ENCODE assay signal across 22 cellular contexts in genomic region chr2:31302940-31303563, GRCh38.
DNase-seq lines count a peak whose midpoint lies in the region; ATAC-seq and TF ChIP-seq lines count a peak whose summit lies in the region.
"Had no signal": no experiment of that assay in that cellular context is flagged by ENCODE, and none has a peak within 500 bp of the region (broad histone marks: within the 10 kb centered on the region; RNA-seq: fewer than 3 reads in every experiment).

No MANE protein-coding gene starts in this region.

- H4K20me1 ChIP-seq in mammary epithelial cell (ENCODE audit: insufficient read depth, low read length) = no peaks in the 10 kb centered on the region

- H3K79me1 ChIP-seq in mesenchymal stem cell (replicated peaks; ENCODE audit: low read length, poor library complexity, severe bottlenecking) = no peaks in the 10 kb centered on the region

- H3K4me3 ChIP-seq in mammary epithelial cell (replicated peaks in 1 of 3; ENCODE audit: insufficient read depth in 1 of 3, low read depth in 2 of 3, low read length in 3 of 3) = no peak overlapping the region
- H3K4me3 ChIP-seq in mesenchymal stem cell (ENCODE audit: insufficient read depth in 1 of 2, low read depth in 1 of 2, low read length in 2 of 2) = no peak overlapping the region
- no peak overlapping the region for H3K4me3 ChIP-seq in thoracic aorta
- H3K4me3 ChIP-seq: body of pancreas, GM12878, left lung, MG63, pancreas had no signal

- peak; percentile 70 for DNase-seq in mammary epithelial cell
- DNase-seq in Right ventricle myocardium superior = peak; percentile 71
- no peak for DNase-seq in mesenchymal stem cell
- no peak for DNase-seq in thoracic aorta (ENCODE audit: low spot score)
- no peak for DNase-seq in GM20000 (ENCODE audit: low spot score)
- no peak for DNase-seq in mesenteric fat pad (ENCODE audit: low spot score)
- DNase-seq: activated CD4-positive, alpha-beta T cell treated with anti-CD3 and anti-CD28 coated beads for 48 hours; activated naive CD8-positive, alpha-beta T cell treated with anti-CD3 and anti-CD28 coated beads, Interleukin-2, amount 10 ng/mL, durations not matched to agents 7 days and 5 days; body of pancreas; CD8-positive, alpha-beta memory T cell; GF-D8; left lung; MG63; NCI-H1417 treated with DMSO at 0.1 percent for 48 hours; NCI-H526; pancreas; stimulated activated CD4-positive, alpha-beta T cell treated with anti-CD3 and anti-CD28 coated beads, Interleukin-2, amount 100 ng/mL, for 24 hours; stimulated activated naive CD4-positive, alpha-beta T cell; T-helper 1 cell had no signal

- H3K14ac ChIP-seq in mesenchymal stem cell (ENCODE audit: low read length in 2 of 2) = no peak overlapping the region

- H3K27ac ChIP-seq in mammary epithelial cell (ENCODE audit: insufficient read depth, low read depth, low read length) (no peak overlapping the region), mesenchymal stem cell (ENCODE audit: low read length, poor library complexity, severe bottlenecking) (no peak overlapping the region), thoracic aorta (peak overlapping the region; percentile 86 to 88)
- H3K27ac ChIP-seq: body of pancreas, left lung, pancreas had no signal

- H4K91ac ChIP-seq in mesenchymal stem cell (ENCODE audit: low read length) = peak overlapping the region; percentile 53

- no peak overlapping the region for H3K23ac ChIP-seq in mesenchymal stem cell (ENCODE audit: low read length in 2 of 2)

- H3K79me2 ChIP-seq in mammary epithelial cell (ENCODE audit: insufficient read depth, low read length) = no peaks in the 10 kb centered on the region

- no peaks in the 10 kb centered on the region for H3K27me3 ChIP-seq in mammary epithelial cell (ENCODE audit: insufficient read depth, low read length)
- H3K27me3 ChIP-seq in mesenchymal stem cell (ENCODE audit: control insufficient read depth in 1 of 2, insufficient read depth in 1 of 2, low read length in 2 of 2) = no peaks in the 10 kb centered on the region
- H3K27me3 ChIP-seq in thoracic aorta (replicated peaks; ENCODE audit: insufficient read depth) = no peaks in the 10 kb centered on the region
- H3K27me3 ChIP-seq: body of pancreas, left lung, pancreas had no signal

- H3K9ac ChIP-seq in mammary epithelial cell (ENCODE audit: insufficient read depth, low read length) (no peak overlapping the region), mesenchymal stem cell (ENCODE audit: low read length) (no peak overlapping the region)

- H3K4ac ChIP-seq in mesenchymal stem cell (ENCODE audit: low read depth in 1 of 2, low read length in 2 of 2) = no peak overlapping the region

- H2BK12ac ChIP-seq in mesenchymal stem cell (ENCODE audit: low read length in 2 of 2) = no peak overlapping the region

- no peak overlapping the region for H2AK5ac ChIP-seq in mesenchymal stem cell (ENCODE audit: low read length, severe bottlenecking)

- H4K8ac ChIP-seq in mesenchymal stem cell (ENCODE audit: low read length) = peak overlapping the region; percentile 7

- H2BK5ac ChIP-seq in mesenchymal stem cell (ENCODE audit: low read depth, low read length, poor library complexity, severe bottlenecking) = no peak overlapping the region

- dilution Hi-C loops in mammary epithelial cell (cut with HindIII; ENCODE audit: low sequenced_read_pairs) = no loop called here

- TF ChIP-seq CTCF in mammary epithelial cell (conservative IDR thresholded peaks at IDR 0.05 in 1 of 2, IDR thresholded peaks at IDR 0.05 in 1 of 2; ENCODE audit: extremely low read depth in 1 of 2, insufficient read depth in 1 of 2, low read depth in 1 of 2, low read length in 2 of 2) (no peak), thoracic aorta (IDR thresholded peaks at IDR 0.05) (no peak), GM20000 (IDR thresholded peaks at IDR 0.05; ENCODE audit: extremely low read depth, missing control alignments) (no peak)

- BruUV-seq in mammary epithelial cell (replicated peaks; lab: Mats Ljungman, UMichigan) = no TSS peak

- no peak overlapping the region for H2BK120ac ChIP-seq in mesenchymal stem cell (ENCODE audit: low read depth, low read length)

- H3K9me3 ChIP-seq in mammary epithelial cell (replicated peaks; ENCODE audit: insufficient read depth, low read length) (no peaks in the 10 kb centered on the region), mesenchymal stem cell (ENCODE audit: control insufficient read depth, low read length) (no peaks in the 10 kb centered on the region), thoracic aorta (no peaks in the 10 kb centered on the region)
- H3K9me3 ChIP-seq: body of pancreas, left lung, MG63, pancreas had no signal

- H3K4me1 ChIP-seq in mammary epithelial cell (ENCODE audit: insufficient read depth, low read length) (peaks cover 17% of the 10 kb centered on the region), mesenchymal stem cell (ENCODE audit: control insufficient read depth, insufficient read depth, low read depth, low read length) (peaks cover 2% of the 10 kb centered on the region), thoracic aorta (ENCODE audit: control insufficient read depth in 1 of 2, low read depth in 2 of 2) (peaks cover 4 to 28% of the 10 kb centered on the region in 2 donors)
- H3K4me1 ChIP-seq: body of pancreas, pancreas had no signal

- H3K36me3 ChIP-seq in mammary epithelial cell (ENCODE audit: insufficient read depth, low read length) (no peaks in the 10 kb centered on the region), mesenchymal stem cell (ENCODE audit: control insufficient read depth in 1 of 2, insufficient read depth in 2 of 2, low read depth in 1 of 2, low read length in 2 of 2) (no peaks in the 10 kb centered on the region), thoracic aorta (no peaks in the 10 kb centered on the region)
- H3K36me3 ChIP-seq: left lung, MG63, pancreas had no signal

- in situ Hi-C loops in mammary epithelial cell (cut with MboI; ENCODE audit: low sequenced_read_pairs in 2 of 2) = no loop called here

- peak overlapping the region; percentile 58 for H2AFZ ChIP-seq in mammary epithelial cell (ENCODE audit: low read depth, low read length)
- H2AFZ ChIP-seq in mesenchymal stem cell (ENCODE audit: low read depth, low read length) = no peak overlapping the region

- ATAC-seq in Right ventricle myocardium superior (ENCODE audit: poor library complexity) = peak; percentile 96
- ATAC-seq in thoracic aorta (ENCODE audit: insufficient number of reproducible peaks, low FRiP score, low read depth) = no peak
- ATAC-seq in GM21528 (IDR thresholded peaks at IDR 0.05; ENCODE audit: low FRiP score, unreplicated experiment) = no peak
- ATAC-seq in HG02763 (IDR thresholded peaks at IDR 0.05; ENCODE audit: unreplicated experiment) = no peak
- ATAC-seq: body of pancreas, GM12878, left lung, pancreas had no signal

- CTCF ChIA-PET in mammary epithelial cell (lab: Charles Lee; ENCODE audit: low non-redundant PET) = interaction anchor here (0.6 kb wide), 1 partner anchor 186 kb away, joined by 4 read pairs; no protein-coding TSS in a partner anchor

- no peak overlapping the region for H2BK15ac ChIP-seq in mesenchymal stem cell (ENCODE audit: low read depth, poor library complexity, severe bottlenecking)

- H3K4me2 ChIP-seq in mammary epithelial cell (ENCODE audit: insufficient read depth, low read depth, low read length) (no peak overlapping the region), mesenchymal stem cell (ENCODE audit: low read length, poor library complexity, severe bottlenecking) (no peak overlapping the region)

- 27% methylated on average over 9 of the region's 9 CpGs for WGBS in mammary epithelial cell (ENCODE audit: low coverage, missing lambda C conversion rate)
- WGBS in mesenchymal stem cell = 84% methylated on average over 9 of the region's 9 CpGs

- intact Hi-C loops in mammary epithelial cell (cut with micrococcal nuclease) (no loop called here), Right ventricle myocardium superior (cut with DNase I) (no loop called here)

- no peak overlapping the region for H3K18ac ChIP-seq in mesenchymal stem cell (ENCODE audit: low read depth in 1 of 2, low read length in 2 of 2)

Comparison
In these comparisons a context has a peak if more than half of its experiments do, and no peak if none do; other contexts are left out.
1. DNase-seq: peak in mammary epithelial cell (single experiment) and Right ventricle myocardium superior (single experiment); none in mesenchymal stem cell (single experiment), thoracic aorta (single experiment), GM20000 (single experiment) and mesenteric fat pad (single experiment).
2. H3K27ac ChIP-seq: peak in thoracic aorta (2 of 2); none in mammary epithelial cell (single experiment) and mesenchymal stem cell (single experiment).